11 cellular contexts compared by ENCODE assay signal in genomic region chr20:62357681-62358080, GRCh38. TPM values are rescaled to one million over a fixed set of nuclear protein-coding genes. Genes with fewer than 3 reads are reported as not detected.
DNase-seq lines count a peak whose midpoint lies in the region; ATAC-seq and TF ChIP-seq lines count a peak whose summit lies in the region.
"Had no signal": no experiment of that assay in that cellular context is flagged by ENCODE, and none has a peak within 500 bp of the region (broad histone marks: within the 10 kb centered on the region; RNA-seq: fewer than 3 reads in every experiment).

No MANE protein-coding gene starts in this region.

- no peaks in the 10 kb centered on the region for H3K27me3 ChIP-seq in HUES6 (ENCODE audit: control insufficient read depth, insufficient read depth, low read length)
- no peaks in the 10 kb centered on the region for H3K27me3 ChIP-seq in right lobe of liver
- no peaks in the 10 kb centered on the region for H3K27me3 ChIP-seq in thoracic aorta (replicated peaks; ENCODE audit: insufficient read depth)

- DNase-seq in coronary artery (ENCODE audit: low spot score) (no peak), right lobe of liver (peak in 1 of 3 donors; percentile 20), thoracic aorta (ENCODE audit: low spot score) (no peak), left lobe of liver (ENCODE audit: low spot score) (no peak), NCI-H2196 treated with DMSO at 0.1 percent for 48 hours (lab: John Stamatoyannopoulos, UW; ENCODE audit: unreplicated experiment) (no peak)
- DNase-seq in stimulated activated naive CD4-positive, alpha-beta T cell (lab: John Stamatoyannopoulos, UW), result no peak
- no peak for DNase-seq in stimulated activated CD4-positive, alpha-beta T cell treated with anti-CD3 and anti-CD28 coated beads, Interleukin-4, amount 100 ng/mL, for 4 hours
- DNase-seq: activated CD4-positive, alpha-beta T cell treated with anti-CD3 and anti-CD28 coated beads for 4 hours; cerebellar nuclear complex; stimulated activated CD4-positive, alpha-beta T cell treated with anti-CD3 and anti-CD28 coated beads, Interleukin-15, amount 100 ng/mL, for 24 hours had no signal

- no peak overlapping the region for H3K9ac ChIP-seq in HUES6 (ENCODE audit: low read length)

- TF ChIP-seq POLR2A in right lobe of liver (IDR thresholded peaks at IDR 0.05), result no peak

- H3K4me3 ChIP-seq in HUES6 (ENCODE audit: low read depth, low read length) (no peak overlapping the region), coronary artery (peak overlapping the region; percentile 63), right lobe of liver (no peak overlapping the region), thoracic aorta (peak overlapping the region; percentile 69)

- no CpG with 5 or more reads among the region's 7 CpGs for whole genome bisulfite sequencing in right lobe of liver (ENCODE audit: insufficient coverage, low coverage, low lambda C conversion rate, missing lambda C conversion rate)

- H3K36me3 ChIP-seq in HUES6 (ENCODE audit: control insufficient read depth, insufficient read depth, low read length) (peaks cover 28% of the 10 kb centered on the region), right lobe of liver (no peaks in the 10 kb centered on the region), thoracic aorta (no peaks in the 10 kb centered on the region)

- H3K9me3 ChIP-seq in HUES6 (ENCODE audit: control insufficient read depth, insufficient read depth, low read depth, low read length), result no peaks in the 10 kb centered on the region
- no peaks in the 10 kb centered on the region for H3K9me3 ChIP-seq in right lobe of liver
- H3K9me3 ChIP-seq in thoracic aorta, result no peaks in the 10 kb centered on the region

- H3K4me1 ChIP-seq in HUES6 (ENCODE audit: control insufficient read depth, insufficient read depth, low read length) (peaks cover 77% of the 10 kb centered on the region), right lobe of liver (peaks cover 0 to 61% (median 36%) of the 10 kb centered on the region in 4 donors), thoracic aorta (ENCODE audit: control insufficient read depth in 1 of 2, low read depth in 2 of 2) (peaks cover 81 to 95% of the 10 kb centered on the region in 2 donors)

- no peak for ATAC-seq in right lobe of liver
- no peak for ATAC-seq in thoracic aorta (ENCODE audit: insufficient number of reproducible peaks, low FRiP score, low read depth)
- ATAC-seq in left lobe of liver, result no peak

- intact Hi-C loops in right lobe of liver (cut with DNase I), result loop anchor here in 1 of 2 donors (10.0 kb wide), 1 partner anchor 53 kb away; the partner anchor contains the start of gene ADRM1

- H3K27ac ChIP-seq in HUES6 (ENCODE audit: low read depth, low read length) (0 out of 2 replicates have a peak overlapping the region, but pooled peaks have one; percentile 72), coronary artery (peak overlapping the region; percentile 95 to 99), right lobe of liver (peak overlapping the region; percentile 6 to 66 (median 47)), thoracic aorta (peak overlapping the region; percentile 94 to 100)

- TF ChIP-seq CTCF in coronary artery (IDR thresholded peaks at IDR 0.05) (no peak), right lobe of liver (IDR thresholded peaks at IDR 0.05) (no peak), thoracic aorta (IDR thresholded peaks at IDR 0.05) (no peak)

RNA-seq across cellular contexts. Expression of gene LAMA5, which starts 9.4 kb away (rescaled TPM):
- total RNA-seq in right lobe of liver (10 to 100 TPM; 30.3 to 80.8 (median 47.1) TPM), thoracic aorta (100 to 1,000 TPM; 289 to 333 TPM), left lobe of liver (112 TPM)

RNA-seq across cellular contexts. Expression of gene RPS21, which starts 29.2 kb away (rescaled TPM):
- total RNA-seq in right lobe of liver (100 to 1,000 TPM; 339 to 696 (median 413) TPM), thoracic aorta (1,000 to 10,000 TPM; 1,025 to 2,724 TPM), left lobe of liver (432 TPM)

RNA-seq across cellular contexts. Expression of gene CABLES2, which starts 49.4 kb away (rescaled TPM):
- total RNA-seq in right lobe of liver (1 to 10 TPM; 1.4 to 2.9 (median 2.5) TPM), thoracic aorta (1 to 10 TPM; 2.1 to 9.2 TPM), left lobe of liver (1.8 TPM)

RNA-seq across cellular contexts. Expression of gene ADRM1, which starts 54.9 kb away (rescaled TPM):
- total RNA-seq in right lobe of liver, result 100 to 1,000 TPM in 2 of 6 experiments, 10 to 100 TPM in 4; 49.5 to 139 (median 55.7) TPM
- 100 to 1,000 TPM in 1 of 2 donors, 10 to 100 TPM in 1; 98.8 to 113 TPM for total RNA-seq in thoracic aorta
- 61.0 TPM for total RNA-seq in left lobe of liver

Comparison
In these comparisons a context has a peak if more than half of its experiments do, and no peak if none do; other contexts are left out.
1. H3K27ac ChIP-seq: peak in every context shown above with its lines; median percentile 97 in coronary artery; 97 in thoracic aorta; 72 in HUES6; 47 in right lobe of liver.
2. H3K4me3 ChIP-seq: peak in coronary artery (single experiment) and thoracic aorta (single experiment); none in HUES6 (single experiment) and right lobe of liver (0 of 3).